Comparison of ENCODE assay signal across 2 cellular contexts in the genomic region with DNA sequence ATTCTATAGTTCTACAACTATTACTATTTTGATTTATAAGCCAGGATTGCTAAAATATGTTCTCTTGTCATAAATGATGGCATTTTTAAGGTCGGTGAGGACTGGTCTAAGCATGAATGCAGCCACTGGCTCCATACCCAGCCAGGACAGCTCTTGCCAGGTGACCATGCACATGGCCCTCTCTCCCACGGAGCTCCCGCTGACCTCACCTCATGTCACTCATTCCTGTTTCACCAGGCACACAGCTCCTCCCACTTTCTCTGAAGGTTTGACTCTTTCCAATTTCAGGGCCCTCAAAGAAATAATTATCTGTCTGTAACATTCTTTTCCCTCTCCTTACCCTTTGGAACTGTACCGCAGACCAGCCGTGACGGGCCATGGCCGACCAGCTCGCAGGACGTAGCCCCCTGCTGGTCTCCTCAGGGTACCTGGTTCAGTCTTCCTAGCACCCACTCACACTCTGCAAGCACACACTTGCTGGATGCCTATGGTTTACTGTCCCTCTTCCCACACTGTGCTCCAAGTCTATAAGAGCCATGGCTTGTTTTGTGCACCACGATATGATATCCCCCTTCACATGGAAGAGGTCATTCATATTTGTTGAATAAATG.
TF ChIP-seq lines count a peak whose summit lies in the region.

No MANE protein-coding gene starts in this region.

TF ChIP-seq in SK-N-SH treated with all-trans-retinoic acid at 6 μM for 48 hours, 23 proteins besides CTCF, POLR2A, EP300 and RAD21:
- no peak for TF ChIP-seq ZNF565 (CRISPR knock-in tag; conservative IDR thresholded peaks at IDR 0.05; ENCODE audit: low read depth)

TF ChIP-seq in SK-N-SH, 30 proteins besides CTCF, POLR2A, EP300 and RAD21:
- TF ChIP-seq MXI1 (IDR thresholded peaks at IDR 0.05; ENCODE audit: low read depth, low read length) (no peak), EZH2phosphoT487 (IDR thresholded peaks at IDR 0.05; ENCODE audit: borderline replicate concordance, low read depth) (no peak), NFIC (IDR thresholded peaks at IDR 0.05; ENCODE audit: borderline replicate concordance) (no peak), TCF12 (IDR thresholded peaks at IDR 0.05) (no peak), FOXM1 (IDR thresholded peaks at IDR 0.05; ENCODE audit: low read depth) (no peak)
- TF ChIP-seq, protein P1, sequence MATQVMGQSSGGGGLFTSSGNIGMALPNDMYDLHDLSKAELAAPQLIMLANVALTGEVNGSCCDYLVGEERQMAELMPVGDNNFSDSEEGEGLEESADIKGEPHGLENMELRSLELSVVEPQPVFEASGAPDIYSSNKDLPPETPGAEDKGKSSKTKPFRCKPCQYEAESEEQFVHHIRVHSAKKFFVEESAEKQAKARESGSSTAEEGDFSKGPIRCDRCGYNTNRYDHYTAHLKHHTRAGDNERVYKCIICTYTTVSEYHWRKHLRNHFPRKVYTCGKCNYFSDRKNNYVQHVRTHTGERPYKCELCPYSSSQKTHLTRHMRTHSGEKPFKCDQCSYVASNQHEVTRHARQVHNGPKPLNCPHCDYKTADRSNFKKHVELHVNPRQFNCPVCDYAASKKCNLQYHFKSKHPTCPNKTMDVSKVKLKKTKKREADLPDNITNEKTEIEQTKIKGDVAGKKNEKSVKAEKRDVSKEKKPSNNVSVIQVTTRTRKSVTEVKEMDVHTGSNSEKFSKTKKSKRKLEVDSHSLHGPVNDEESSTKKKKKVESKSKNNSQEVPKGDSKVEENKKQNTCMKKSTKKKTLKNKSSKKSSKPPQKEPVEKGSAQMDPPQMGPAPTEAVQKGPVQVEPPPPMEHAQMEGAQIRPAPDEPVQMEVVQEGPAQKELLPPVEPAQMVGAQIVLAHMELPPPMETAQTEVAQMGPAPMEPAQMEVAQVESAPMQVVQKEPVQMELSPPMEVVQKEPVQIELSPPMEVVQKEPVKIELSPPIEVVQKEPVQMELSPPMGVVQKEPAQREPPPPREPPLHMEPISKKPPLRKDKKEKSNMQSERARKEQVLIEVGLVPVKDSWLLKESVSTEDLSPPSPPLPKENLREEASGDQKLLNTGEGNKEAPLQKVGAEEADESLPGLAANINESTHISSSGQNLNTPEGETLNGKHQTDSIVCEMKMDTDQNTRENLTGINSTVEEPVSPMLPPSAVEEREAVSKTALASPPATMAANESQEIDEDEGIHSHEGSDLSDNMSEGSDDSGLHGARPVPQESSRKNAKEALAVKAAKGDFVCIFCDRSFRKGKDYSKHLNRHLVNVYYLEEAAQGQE (IDR thresholded peaks at IDR 0.05; ENCODE audit: low read depth, low read length): no peak
